ENCODE assay signal across 22 cellular contexts in genomic region chr12:87141091-87141490, GRCh38.
A peak's percentile ranks its signal among the peaks of the same experiment; 100 is the strongest.
DNase-seq lines count a peak whose midpoint lies in the region; ATAC-seq and TF ChIP-seq lines count a peak whose summit lies in the region.
"Had no signal": no experiment of that assay in that cellular context is flagged by ENCODE, and none has a peak within 500 bp of the region (broad histone marks: within the 10 kb centered on the region; RNA-seq: fewer than 3 reads in every experiment).

No MANE protein-coding gene starts in this region.

- H3K27ac ChIP-seq in HCT116 (ENCODE audit: low read depth, low read length), result no peak overlapping the region
- H3K27ac ChIP-seq in SK-N-SH (ENCODE audit: low read depth in 2 of 2, low read length in 1 of 2), result peak overlapping the region in 1 of 2 experiments; percentile 72; a peak in 2 of 4 replicates
- no peak overlapping the region for H3K27ac ChIP-seq in caudate nucleus (ENCODE audit: low read depth, low read length)
- H3K27ac ChIP-seq: BLaER1 had no signal

- H3K9me3 ChIP-seq in HCT116 (ENCODE audit: control insufficient read depth in 1 of 2, insufficient read depth in 1 of 2, low read depth in 1 of 2, low read length in 2 of 2), result no peaks in the 10 kb centered on the region
- no peaks in the 10 kb centered on the region for H3K9me3 ChIP-seq in SK-N-SH
- H3K9me3 ChIP-seq: BE2C, BLaER1 had no signal

- intact Hi-C loops in HCT116 (cut with micrococcal nuclease), result no loop called here

- TF ChIP-seq RAD21 in HCT116 (IDR thresholded peaks at IDR 0.05; ENCODE audit: low read depth), result no peak
- TF ChIP-seq RAD21 in SK-N-SH (IDR thresholded peaks at IDR 0.05; ENCODE audit: low read length), result no peak

- RAD21 ChIA-PET in HCT116 (lab: Charles Lee; ENCODE audit: low non-redundant PET in 1 of 2, low total read pairs in 2 of 2, uncharacterized antibody in 2 of 2, unreplicated experiment in 2 of 2), result no interaction called here

- H3K36me3 ChIP-seq in HCT116 (ENCODE audit: control insufficient read depth in 1 of 2, insufficient read depth in 2 of 2, low read length in 2 of 2) (no peaks in the 10 kb centered on the region), SK-N-SH (replicated peaks in 1 of 2; ENCODE audit: control insufficient read depth in 1 of 2, insufficient read depth in 2 of 2, low read length in 1 of 2) (no peaks in the 10 kb centered on the region)
- H3K36me3 ChIP-seq: BE2C, BLaER1 had no signal

- DNase-seq in HCT116 (ENCODE audit: low read depth, low spot score) (no peak), SK-N-SH (peak; percentile 14), fibroblast of the aortic adventitia (ENCODE audit: low read depth) (peak; percentile 50), caudate nucleus (lab: John Stamatoyannopoulos, UW) (no peak), RKO (ENCODE audit: low spot score) (no peak)
- DNase-seq: 8988T; ACHN; BE2C; C1 segment of cervical spinal cord; CD4-positive, alpha-beta memory T cell; CD4-positive, CD25-positive, alpha-beta regulatory T cell; CD8-positive, alpha-beta memory T cell; COR-L47; DMS 273 treated with DMSO at 0.1 percent for 48 hours; DMS153; DMS53; DMS79; DND-41; EL; GDM1 had no signal

- H3F3A ChIP-seq in SK-N-SH (replicated peaks; ENCODE audit: insufficient read depth), result peaks cover 3% of the 10 kb centered on the region

- peaks cover 3% of the 10 kb centered on the region; the same call in 1 of the 2 replicates for H3K9me2 ChIP-seq in HCT116 (ENCODE audit: insufficient read depth)
- no peaks in the 10 kb centered on the region for H3K9me2 ChIP-seq in SK-N-SH

- no peak for TF ChIP-seq POLR2A in HCT116 (IDR thresholded peaks at IDR 0.05; ENCODE audit: borderline replicate concordance, extremely low read depth, insufficient read depth, insufficient read length)

- no peaks in the 10 kb centered on the region for H4K20me1 ChIP-seq in HCT116 (ENCODE audit: insufficient read depth)
- H4K20me1 ChIP-seq in SK-N-SH (ENCODE audit: insufficient read depth), result no peaks in the 10 kb centered on the region
- H4K20me1 ChIP-seq: BLaER1 had no signal

- no peak for TF ChIP-seq CTCF in HCT116 (IDR thresholded peaks at IDR 0.05 in 2 of 3, conservative IDR thresholded peaks at IDR 0.05 in 1 of 3; ENCODE audit: borderline replicate concordance in 1 of 3, insufficient read depth in 1 of 3, low read depth in 2 of 3, low read length in 2 of 3)
- no peak for TF ChIP-seq CTCF in SK-N-SH (IDR thresholded peaks at IDR 0.05)
- no peak for TF ChIP-seq CTCF in fibroblast of the aortic adventitia (IDR thresholded peaks at IDR 0.05; ENCODE audit: insufficient read depth, low read length)

- H3K4me1 ChIP-seq in HCT116 (ENCODE audit: control insufficient read depth in 1 of 2, insufficient read depth in 2 of 2, low read length in 2 of 2) (no peaks in the 10 kb centered on the region), SK-N-SH (ENCODE audit: control insufficient read depth in 1 of 2, insufficient read depth in 2 of 2, low read depth in 1 of 2, low read length in 1 of 2) (peaks cover 0 to 3% of the 10 kb centered on the region in 2 experiments; a peak in 2 of 4 replicates)
- H3K4me1 ChIP-seq: BLaER1 had no signal

- peak overlapping the region; percentile 16 for H2AFZ ChIP-seq in HCT116 (ENCODE audit: low read depth, low read length, poor library complexity, severe bottlenecking)
- H2AFZ ChIP-seq in SK-N-SH (ENCODE audit: low read depth), result no peak overlapping the region

- no peak for ATAC-seq in HCT116
- ATAC-seq: GM12878 had no signal

- peak in 1 of 2 experiments; percentile 90; a peak in 2 of 4 replicates for TF ChIP-seq EP300 in SK-N-SH (IDR thresholded peaks at IDR 0.05; ENCODE audit: borderline replicate concordance in 1 of 2, low read depth in 1 of 2, low read length in 1 of 2)

- POLR2A ChIA-PET in HCT116 (lab: Charles Lee), result interaction anchor here (0.8 kb wide), 1 partner anchor 1579 kb away, joined by 3 read pairs; no protein-coding TSS in a partner anchor
- POLR2A ChIA-PET in SK-N-SH (lab: Yijun Ruan, JAX), result no interaction called here

- H3K27me3 ChIP-seq in HCT116 (ENCODE audit: insufficient read depth, low read length) (no peaks in the 10 kb centered on the region), SK-N-SH (ENCODE audit: insufficient read depth) (no peaks in the 10 kb centered on the region)
- H3K27me3 ChIP-seq: BE2C, BLaER1 had no signal

- CTCF ChIA-PET in HCT116 (lab: Charles Lee), result no interaction called here
- CTCF ChIA-PET in SK-N-SH (lab: Yijun Ruan, JAX), result no interaction called here

- no TSS peak for BruUV-seq in HCT116 (replicated peaks; lab: Mats Ljungman, UMichigan)

- no peak overlapping the region for H3K9ac ChIP-seq in HCT116 (ENCODE audit: low read length)
- H3K9ac ChIP-seq in SK-N-SH, result no peak overlapping the region
- H3K9ac ChIP-seq: BLaER1 had no signal

- H3K79me2 ChIP-seq in HCT116 (ENCODE audit: insufficient read depth, low read length) (no peaks in the 10 kb centered on the region), SK-N-SH (ENCODE audit: insufficient read depth) (no peaks in the 10 kb centered on the region)

- no peak overlapping the region for H3K4me3 ChIP-seq in HCT116 (replicated peaks in 1 of 2; ENCODE audit: low read depth in 1 of 2, low read length in 2 of 2)
- H3K4me3 ChIP-seq in SK-N-SH (ENCODE audit: low read depth in 2 of 2, low read length in 1 of 2), result no peak overlapping the region
- no peak overlapping the region for H3K4me3 ChIP-seq in fibroblast of the aortic adventitia (ENCODE audit: low read depth, low read length)
- H3K4me3 ChIP-seq: BLaER1, GM12878 had no signal

- H3K4me2 ChIP-seq in HCT116 (ENCODE audit: low read length) (no peak overlapping the region), SK-N-SH (no peak overlapping the region)
- H3K4me2 ChIP-seq: BLaER1 had no signal

TF ChIP-seq in HCT116, 20 proteins besides CTCF, POLR2A, EP300 and RAD21 (continues in another document):
- TF ChIP-seq EZH2phosphoT487 (IDR thresholded peaks at IDR 0.05; ENCODE audit: borderline replicate concordance) (no peak), EGR1 (IDR thresholded peaks at IDR 0.05; ENCODE audit: low read depth) (no peak), ZFX (IDR thresholded peaks at IDR 0.05) (no peak), REST (IDR thresholded peaks at IDR 0.05; ENCODE audit: low read depth) (no peak), EZH2 (IDR thresholded peaks at IDR 0.05) (no peak), POLR2AphosphoS5 (IDR thresholded peaks at IDR 0.05; ENCODE audit: low read depth, low read length) (no peak), JUND (IDR thresholded peaks at IDR 0.05) (no peak)

TF ChIP-seq in SK-N-SH, 30 proteins besides CTCF, POLR2A, EP300 and RAD21:
- peak; percentile 85 for TF ChIP-seq RCOR1 (IDR thresholded peaks at IDR 0.05; ENCODE audit: low read length)
- TF ChIP-seq GATA2 (CRISPR knock-in tag; IDR thresholded peaks at IDR 0.05), result peak; percentile 94
- TF ChIP-seq TEAD4 (IDR thresholded peaks at IDR 0.05; ENCODE audit: borderline replicate concordance, insufficient read depth), result no peak
- no peak for TF ChIP-seq TCF12 (IDR thresholded peaks at IDR 0.05)
- peak; percentile 81 for TF ChIP-seq CHD2 (IDR thresholded peaks at IDR 0.05; ENCODE audit: low read length, partially characterized antibody)
TF ChIP-seq in SK-N-SH: peak in this region for 3.

Comparison
In these comparisons a context has a peak if more than half of its experiments do, and no peak if none do; other contexts are left out.
1. DNase-seq: peak in SK-N-SH (single experiment) and fibroblast of the aortic adventitia (single experiment); none in HCT116 (single experiment), caudate nucleus (0 of 61) and RKO (single experiment).